ENCODE assay signal across 1 cellular context in the genomic region with DNA sequence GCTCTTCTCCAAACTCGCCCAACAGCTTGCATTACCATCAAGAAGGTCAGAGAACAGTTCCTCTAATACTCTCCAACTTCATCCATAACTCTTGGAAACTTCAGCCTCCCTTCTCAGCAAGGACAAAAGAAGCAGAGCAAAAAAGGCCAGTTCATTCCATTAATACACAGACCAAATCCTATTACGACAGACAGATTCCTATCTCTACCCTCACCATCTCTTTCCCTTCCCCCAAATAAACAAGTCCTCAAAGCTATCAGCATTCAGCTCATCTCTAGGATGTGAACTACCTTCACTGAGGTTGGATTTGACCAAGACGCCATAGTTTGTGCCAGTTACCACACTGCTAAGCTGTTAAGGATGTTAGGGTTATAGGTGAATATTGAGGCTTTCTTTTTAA.
TF ChIP-seq lines count a peak whose summit lies in the region.

No MANE protein-coding gene starts in this region.

TF ChIP-seq in GM23338, 12 proteins besides CTCF, POLR2A, EP300 and RAD21 (continued from another document):
- TF ChIP-seq CREB1 (CRISPR knock-in tag; IDR thresholded peaks at IDR 0.05; ENCODE audit: low read depth) (no peak), EZH2phosphoT487 (IDR thresholded peaks at IDR 0.05; ENCODE audit: unreplicated experiment) (no peak)
